11 cellular contexts compared by ENCODE assay signal in the genomic region with DNA sequence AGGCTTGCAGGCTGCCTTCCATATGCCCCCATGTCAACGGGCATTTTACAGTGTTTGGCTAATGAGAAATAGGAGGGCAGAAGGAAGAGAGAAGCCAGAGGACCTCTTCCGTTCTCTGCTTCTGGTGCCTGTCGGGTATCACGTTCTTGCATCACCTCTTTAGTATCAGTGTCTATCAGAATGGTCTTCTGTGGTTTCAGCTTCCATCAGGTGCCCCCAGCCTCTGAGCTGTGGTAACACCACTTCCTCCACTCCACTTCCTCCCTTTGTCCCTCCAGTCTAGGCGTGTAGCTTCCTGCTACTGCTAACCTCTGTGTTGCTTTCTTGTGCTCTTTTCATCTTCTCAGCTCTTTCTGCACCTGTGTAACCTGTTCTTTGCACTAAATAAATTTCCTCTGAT. TPM values are rescaled to one million over a fixed set of nuclear protein-coding genes. Genes with fewer than 3 reads are reported as not detected.
A peak's percentile ranks its signal among the peaks of the same experiment; 100 is the strongest.
DNase-seq lines count a peak whose midpoint lies in the region; ATAC-seq and TF ChIP-seq lines count a peak whose summit lies in the region.
"Had no signal": no experiment of that assay in that cellular context is flagged by ENCODE, and none has a peak within 500 bp of the region (broad histone marks: within the 10 kb centered on the region; RNA-seq: fewer than 3 reads in every experiment).

No MANE protein-coding gene starts in this region.

- no TSS peak for BruUV-seq in OCI-LY7 (replicated peaks; lab: Mats Ljungman, UMichigan)

- no peaks in the 10 kb centered on the region for H3K9me2 ChIP-seq in OCI-LY7 (ENCODE audit: insufficient read depth, low read length)

- no peak for TF ChIP-seq CTCF in OCI-LY7 (conservative IDR thresholded peaks at IDR 0.05; ENCODE audit: low read length)
- no peak for TF ChIP-seq CTCF in stomach (IDR thresholded peaks at IDR 0.05)

- CTCF ChIA-PET in OCI-LY7 (lab: Charles Lee; ENCODE audit: unreplicated experiment) = no interaction called here

- no peaks in the 10 kb centered on the region for H3K79me2 ChIP-seq in OCI-LY7 (ENCODE audit: insufficient read depth, low read depth, low read length)

- no peak for TF ChIP-seq EP300 in stomach (IDR thresholded peaks at IDR 0.05)

- no peak for TF ChIP-seq POLR2A in stomach (IDR thresholded peaks at IDR 0.05)

- H3K27ac ChIP-seq in OCI-LY7 (ENCODE audit: low read depth, low read length, poor library complexity, severe bottlenecking) = no peak overlapping the region
- no peak overlapping the region for H3K27ac ChIP-seq in stomach
- H3K27ac ChIP-seq: SK-N-MC had no signal

- POLR2A ChIA-PET in OCI-LY7 (lab: Charles Lee) = no interaction called here

- no peak for ATAC-seq in GM21390 (IDR thresholded peaks at IDR 0.05; ENCODE audit: unreplicated experiment)
- ATAC-seq: left lobe of liver had no signal

- no peaks in the 10 kb centered on the region for H4K20me1 ChIP-seq in OCI-LY7 (ENCODE audit: insufficient read depth, low read length)

- H3K4me3 ChIP-seq in OCI-LY7 (ENCODE audit: low read depth, low read length, poor library complexity, severe bottlenecking) (no peak overlapping the region), stomach (no peak overlapping the region)
- H3K4me3 ChIP-seq: SK-N-MC had no signal

- intact Hi-C loops in OCI-LY7 (cut with micrococcal nuclease; ENCODE audit: unreplicated experiment) = no loop called here
- intact Hi-C loops in stomach (cut with DNase I; ENCODE audit: low total_unique reads) = no loop called here

- H2AFZ ChIP-seq in OCI-LY7 (ENCODE audit: low read length) = peak overlapping the region; percentile 27; the same call in 1 of the 2 replicates

- H3K27me3 ChIP-seq in stomach = peaks cover 0 to 17% (median 3%) of the 10 kb centered on the region in 3 donors

- peak overlapping the region; percentile 51 for H3K4me2 ChIP-seq in OCI-LY7 (ENCODE audit: low read length)

- WGBS in stomach, 5 donors = 55 to 75% (median 69%) methylated on average over 5 of the region's 5 CpGs

- peak; percentile 34 for DNase-seq in SIG-M5 treated with dmso at 0.1 percent for 504 hours (lab: John Stamatoyannopoulos, UW; ENCODE audit: unreplicated experiment)
- no peak for DNase-seq in SIG-M5 (lab: John Stamatoyannopoulos, UW)
- DNase-seq in OCI-LY7 (ENCODE audit: low spot score) = peak; percentile 69
- peak; percentile 54 for DNase-seq in activated effector memory CD4-positive, alpha-beta T cell treated with Interleukin-2 at 50 U/mL for 16 hours
- DNase-seq in stimulated activated CD8-positive, alpha-beta memory T cell treated with anti-CD3 and anti-CD28 coated beads, Interleukin-4, amount 100 ng/mL, for 48 hours = peak; percentile 55
- no peak for DNase-seq in stomach
- DNase-seq in EL = no peak
- DNase-seq: NCI-H2081 treated with DMSO at 0.1 percent for 48 hours had no signal

- H3K4me1 ChIP-seq in OCI-LY7 (ENCODE audit: insufficient read depth, low read length, poor library complexity, severe bottlenecking) = peaks cover 11% of the 10 kb centered on the region
- H3K4me1 ChIP-seq in stomach = peaks cover 0 to 3% (median 0%) of the 10 kb centered on the region in 4 donors

- no peaks in the 10 kb centered on the region for H3K36me3 ChIP-seq in OCI-LY7 (ENCODE audit: insufficient read depth, low read length)
- no peaks in the 10 kb centered on the region for H3K36me3 ChIP-seq in stomach

- H3K9me3 ChIP-seq in OCI-LY7 (ENCODE audit: low read length) (0 out of 2 replicates have a peak, but pooled peaks cover 4% of the 10 kb centered on the region), stomach (peaks cover 0 to 3% (median 1%) of the 10 kb centered on the region in 4 donors)

RNA-seq across cellular contexts. Expression of a gene that starts 27.6 kb away (rescaled TPM):
- not detected in 2 replicates for total RNA-seq in OCI-LY7 (2014; rRNA removed; shearing (Covaris generic))
- total RNA-seq in OCI-LY7 (2022) (not detected in 2 replicates), stomach (not detected)
- polyA plus RNA-seq in stomach = not detected
- total RNA-seq: left lobe of liver had no signal

Comparison
In these comparisons a context has a peak if more than half of its experiments do, and no peak if none do; other contexts are left out.
1. DNase-seq: peak in SIG-M5 treated with dmso at 0.1 percent for 504 hours (single experiment), OCI-LY7 (single experiment), activated effector memory CD4-positive, alpha-beta T cell treated with Interleukin-2 at 50 U/mL for 16 hours (single experiment) and stimulated activated CD8-positive, alpha-beta memory T cell treated with anti-CD3 and anti-CD28 coated beads, Interleukin-4, amount 100 ng/mL, for 48 hours (single experiment); none in SIG-M5 (single experiment), stomach (single experiment) and EL (single experiment).